Comparison of ENCODE assay signal across 8 cellular contexts in genomic region chrX:63168949-63169348, GRCh38.
DNase-seq lines count a peak whose midpoint lies in the region; ATAC-seq, FAIRE-seq and TF ChIP-seq lines count a peak whose summit lies in the region.
"Not testable (repeated sequence)": the region's sequence is repeated elsewhere in the genome, so short reads cannot be mapped to it uniquely, and the experiment has no call there.

No MANE protein-coding gene starts in this region.

- H3K9me3 ChIP-seq in A549; K562 (replicated peaks; ENCODE audit: control insufficient read depth, insufficient read depth, low read depth, low read length); pancreas: not testable (repeated sequence)

- not testable (repeated sequence) for TF ChIP-seq POLR2A in A549 (IDR thresholded peaks at IDR 0.05; ENCODE audit: low read length); K562 (conservative IDR thresholded peaks at IDR 0.05)

- CTCF ChIA-PET in A549 (lab: Yijun Ruan, JAX); K562 (lab: Yijun Ruan, JAX; ENCODE audit: low intra/inter-chr PET ratio): not testable (repeated sequence)

- not testable (repeated sequence) for DNase-seq in A549 (ENCODE audit: low read depth in 1 of 2, low spot score in 1 of 2); K562 (ENCODE audit: extremely low read depth in 1 of 4, low spot score in 3 of 4); pancreas

- WGBS in A549 (ENCODE audit: missing lambda C conversion rate), result no CpG with 5 or more reads among the region's 1 CpG
- WGBS in K562 (ENCODE audit: insufficient coverage, low coverage, missing lambda C conversion rate), result no CpG with 5 or more reads among the region's 1 CpG
- no CpG with 5 or more reads among the region's 1 CpG for WGBS in pancreas, 2 donors

- not testable (repeated sequence) for H4K20me1 ChIP-seq in K562 (replicated peaks; ENCODE audit: control insufficient read depth, insufficient read depth, low read length)

- not testable (repeated sequence) for BruUV-seq in K562 (replicated peaks; lab: Mats Ljungman, UMichigan)

- not testable (repeated sequence) for H3K4me3 ChIP-seq in A549, K562, pancreas

- not testable (repeated sequence) for H3K36me3 ChIP-seq in K562 (ENCODE audit: control insufficient read depth, insufficient read depth, low read length); pancreas

- in situ Hi-C loops in K562 (cut with MboI), result not testable (repeated sequence)

- H3K9me1 ChIP-seq in K562 (ENCODE audit: control insufficient read depth, insufficient read depth, low read length), result not testable (repeated sequence)

- ATAC-seq in A549, result peak; percentile 66 to 77; a peak in 4 of 6 replicates
- ATAC-seq in GM18873 (IDR thresholded peaks at IDR 0.05; ENCODE audit: low FRiP score, unreplicated experiment), result peak; percentile 32
- ATAC-seq in GM21390 (IDR thresholded peaks at IDR 0.05; ENCODE audit: unreplicated experiment), result peak; percentile 57
- ATAC-seq in HG02759 (IDR thresholded peaks at IDR 0.05; ENCODE audit: unreplicated experiment), result peak; percentile 39
- ATAC-seq in HG03095 (IDR thresholded peaks at IDR 0.05; ENCODE audit: unreplicated experiment), result peak; percentile 75
- ATAC-seq in HG03520 (IDR thresholded peaks at IDR 0.05; ENCODE audit: unreplicated experiment), result peak; percentile 65
- peak; percentile 49; the same call in 1 of the 3 replicates for ATAC-seq in K562
- peak in 3 of 4 donors; percentile 53 to 64 (median 56) for ATAC-seq in pancreas

- not testable (repeated sequence) for TF ChIP-seq EP300 in A549 (IDR thresholded peaks at IDR 0.05); K562 (IDR thresholded peaks at IDR 0.05; ENCODE audit: low read length)

- not testable (repeated sequence) for H2AFZ ChIP-seq in K562 (ENCODE audit: low read depth, low read length)

- FAIRE-seq in A549 (lab: Jason Lieb, UNC); K562 (lab: Jason Lieb, UNC); pancreas (lab: Jason Lieb, UNC): not testable (repeated sequence)

- intact Hi-C loops in K562 (cut with micrococcal nuclease); pancreas (cut with DNase I): not testable (repeated sequence)

- H3K9ac ChIP-seq in K562 (ENCODE audit: insufficient read depth in 1 of 2, low read depth in 2 of 2, low read length in 2 of 2), result not testable (repeated sequence)

- not testable (repeated sequence) for TF ChIP-seq CTCF in A549 (IDR thresholded peaks at IDR 0.05); K562 (IDR thresholded peaks at IDR 0.05 in 2 of 3, conservative IDR thresholded peaks at IDR 0.05 in 1 of 3; ENCODE audit: insufficient read depth in 2 of 3, low read depth in 1 of 3, low read length in 3 of 3); pancreas (IDR thresholded peaks at IDR 0.05)

- POLR2A ChIA-PET in A549 (lab: Yijun Ruan, JAX); K562 (lab: Yijun Ruan, JAX): not testable (repeated sequence)

- H3K27ac ChIP-seq in A549; K562 (ENCODE audit: extremely low read depth, low read depth, low read length); pancreas: not testable (repeated sequence)

- H3K27me3 ChIP-seq in K562 (ENCODE audit: control insufficient read depth in 2 of 2, insufficient read depth in 2 of 2, low read length in 2 of 2); pancreas: not testable (repeated sequence)

- not testable (repeated sequence) for H3K79me2 ChIP-seq in K562 (ENCODE audit: control insufficient read depth, insufficient read depth, low read length)

- not testable (repeated sequence) for TF ChIP-seq RAD21 in A549 (conservative IDR thresholded peaks at IDR 0.05 in 1 of 2, IDR thresholded peaks at IDR 0.05 in 1 of 2); K562 (CRISPR knock-in tag; conservative IDR thresholded peaks at IDR 0.05 in 1 of 2, IDR thresholded peaks at IDR 0.05 in 1 of 2)

- H3K4me1 ChIP-seq in A549; K562 (replicated peaks in 1 of 2; ENCODE audit: control insufficient read depth in 2 of 2, insufficient read depth in 2 of 2, low read length in 2 of 2); pancreas: not testable (repeated sequence)

- H3K4me2 ChIP-seq in A549; K562 (ENCODE audit: insufficient read depth, low read length): not testable (repeated sequence)
